26 cellular contexts compared by ENCODE assay signal in the genomic region with DNA sequence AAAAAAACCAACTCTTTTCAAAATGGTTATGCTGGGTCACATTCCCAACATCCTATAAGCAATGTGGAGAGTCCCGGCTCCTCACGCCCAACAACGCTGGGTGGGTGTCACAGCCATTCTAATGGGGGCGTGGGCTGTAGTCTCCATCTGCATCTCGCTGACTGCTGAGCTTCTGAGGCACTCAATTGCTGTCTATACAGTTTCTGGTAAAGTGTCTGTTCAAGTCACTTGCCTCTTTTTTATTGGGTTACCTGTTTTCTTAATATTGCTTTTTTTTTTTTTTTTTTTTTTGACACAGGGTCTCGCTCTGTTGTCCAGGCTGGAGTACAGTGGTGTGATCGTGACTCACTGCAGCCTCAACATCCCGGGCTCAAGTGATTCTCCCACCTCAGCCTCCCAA. TPM values are rescaled to one million over a fixed set of nuclear protein-coding genes. Genes with fewer than 3 reads are reported as not detected.
A peak's percentile ranks its signal among the peaks of the same experiment; 100 is the strongest.
DNase-seq lines count a peak whose midpoint lies in the region; ATAC-seq, FAIRE-seq and TF ChIP-seq lines count a peak whose summit lies in the region.
"Had no signal": no experiment of that assay in that cellular context is flagged by ENCODE, and none has a peak within 500 bp of the region (broad histone marks: within the 10 kb centered on the region; RNA-seq: fewer than 3 reads in every experiment).

No MANE protein-coding gene starts in this region.

- intact Hi-C loops in HepG2 (cut with micrococcal nuclease; ENCODE audit: unreplicated experiment) (no loop called here), lower lobe of right lung (cut with DNase I) (no loop called here)

- H3K9me3 ChIP-seq in BLaER1 (no peaks in the 10 kb centered on the region), Karpas-422 (ENCODE audit: low read length) (no peaks in the 10 kb centered on the region), SU-DHL-6 (ENCODE audit: insufficient read depth, low read length) (no peaks in the 10 kb centered on the region), HepG2 (ENCODE audit: low read length) (no peaks in the 10 kb centered on the region), lower lobe of right lung (no peaks in the 10 kb centered on the region)
- H3K9me3 ChIP-seq: MG63 had no signal

- no peak for TF ChIP-seq EP300 in HepG2 (IDR thresholded peaks at IDR 0.05; ENCODE audit: low read depth in 2 of 2, low read length in 2 of 2)
- TF ChIP-seq EP300 in HepG2 (CRISPR knock-in tag; IDR thresholded peaks at IDR 0.05; ENCODE audit: borderline replicate concordance), result no peak

- H3K4me1 ChIP-seq in BLaER1 (peaks cover 100% of the 10 kb centered on the region), Karpas-422 (ENCODE audit: low read length) (peaks cover 74% of the 10 kb centered on the region), HepG2 (ENCODE audit: insufficient read depth, low read length) (peaks cover 44% of the 10 kb centered on the region), lower lobe of right lung (peaks cover 44% of the 10 kb centered on the region)

- H3K9me2 ChIP-seq in Karpas-422 (replicated peaks; ENCODE audit: insufficient read depth, low read length), result no peaks in the 10 kb centered on the region
- H3K9me2 ChIP-seq in SU-DHL-6 (replicated peaks; ENCODE audit: insufficient read depth, low read length), result no peaks in the 10 kb centered on the region

- H3K27me3 ChIP-seq in BLaER1 (no peaks in the 10 kb centered on the region), Karpas-422 (ENCODE audit: low read length) (no peaks in the 10 kb centered on the region), SU-DHL-6 (ENCODE audit: low read length) (no peaks in the 10 kb centered on the region), HepG2 (ENCODE audit: control insufficient read depth in 1 of 2, insufficient read depth in 2 of 2, low read length in 2 of 2) (no peaks in the 10 kb centered on the region), lower lobe of right lung (ENCODE audit: low read depth) (no peaks in the 10 kb centered on the region)
- H3K27me3 ChIP-seq: MG63 had no signal

- H3K36me3 ChIP-seq in BLaER1, result peaks cover 63% of the 10 kb centered on the region
- H3K36me3 ChIP-seq in Karpas-422 (ENCODE audit: insufficient read depth, low read length), result peaks cover 28% of the 10 kb centered on the region; the same call in 1 of the 2 replicates
- H3K36me3 ChIP-seq in SU-DHL-6 (ENCODE audit: low read length), result 0 out of 2 replicates have a peak, but pooled peaks cover 5% of the 10 kb centered on the region
- peaks cover 11 to 18% of the 10 kb centered on the region in 2 experiments for H3K36me3 ChIP-seq in HepG2 (replicated peaks in 1 of 2; ENCODE audit: control insufficient read depth in 1 of 2, insufficient read depth in 2 of 2, low read length in 2 of 2)
- H3K36me3 ChIP-seq in lower lobe of right lung, result peaks cover 46% of the 10 kb centered on the region

- TF ChIP-seq CTCF in SU-DHL-6 (IDR thresholded peaks at IDR 0.05; ENCODE audit: insufficient read depth, low read length, poor library complexity, severe bottlenecking), result no peak
- no peak for TF ChIP-seq CTCF in HepG2 (CRISPR knock-in tag; IDR thresholded peaks at IDR 0.05)
- no peak for TF ChIP-seq CTCF in lower lobe of right lung (IDR thresholded peaks at IDR 0.05)
- TF ChIP-seq CTCF in coronary artery (IDR thresholded peaks at IDR 0.05), result no peak

- FAIRE-seq in HepG2 (lab: Jason Lieb, UNC), result no peak
- FAIRE-seq: GM18507, HTR-8/SVneo had no signal

- peaks cover 68% of the 10 kb centered on the region for H3F3A ChIP-seq in SU-DHL-6 (ENCODE audit: insufficient read depth)

- WGBS in HepG2 (ENCODE audit: low lambda C conversion rate), result 97% methylated on average over 8 of the region's 8 CpGs

- H3K4me2 ChIP-seq in BLaER1, result peak overlapping the region; percentile 98
- H3K4me2 ChIP-seq in Karpas-422 (ENCODE audit: low read depth, low read length, poor library complexity, severe bottlenecking), result peak overlapping the region; percentile 88
- peak overlapping the region; percentile 83 for H3K4me2 ChIP-seq in SU-DHL-6 (ENCODE audit: low read depth, low read length, poor library complexity, severe bottlenecking)
- H3K4me2 ChIP-seq in HepG2 (ENCODE audit: low read depth, low read length), result no peak overlapping the region

- H3K4me3 ChIP-seq in BLaER1 (no peak overlapping the region), Karpas-422 (ENCODE audit: low read length) (no peak overlapping the region), SU-DHL-6 (ENCODE audit: insufficient read depth, low read length, poor library complexity, severe bottlenecking) (no peak overlapping the region), HepG2 (replicated peaks in 1 of 3; ENCODE audit: insufficient read depth in 1 of 3, low read depth in 2 of 3, low read length in 3 of 3) (no peak overlapping the region), lower lobe of right lung (no peak overlapping the region), coronary artery (no peak overlapping the region)
- H3K4me3 ChIP-seq: GM23248, MG63, SK-N-MC had no signal

- H3K9ac ChIP-seq in BLaER1 (peak overlapping the region; percentile 81; the same call in 1 of the 2 replicates), Karpas-422 (ENCODE audit: low read length) (no peak overlapping the region), SU-DHL-6 (ENCODE audit: low read length) (0 out of 2 replicates have a peak overlapping the region, but pooled peaks have one; percentile 59), HepG2 (ENCODE audit: insufficient read depth, low read depth, low read length) (no peak overlapping the region)
- H3K9ac ChIP-seq: GM23248 had no signal

- CTCF ChIA-PET in HepG2 (lab: Yijun Ruan, JAX; ENCODE audit: low intra/inter-chr PET ratio, low total read pairs), result no interaction called here

- H4K20me1 ChIP-seq in BLaER1 (peaks cover 97% of the 10 kb centered on the region), Karpas-422 (ENCODE audit: insufficient read depth, low read depth, low read length) (no peaks in the 10 kb centered on the region), SU-DHL-6 (ENCODE audit: low read depth, low read length) (no peaks in the 10 kb centered on the region), HepG2 (ENCODE audit: insufficient read depth, low read length) (peaks cover 41% of the 10 kb centered on the region)

- in situ Hi-C loops in HepG2 (cut with HindIII; ENCODE audit: extremely low pct_ligation_motif_present, low pct_unique_long_range_greater_than_20kb), result no loop called here

- TF ChIP-seq RAD21 in HepG2 (CRISPR knock-in tag; IDR thresholded peaks at IDR 0.05), result no peak

- H2AFZ ChIP-seq in Karpas-422 (ENCODE audit: low read length) (no peak overlapping the region), SU-DHL-6 (ENCODE audit: low read depth, low read length, severe bottlenecking) (no peak overlapping the region), HepG2 (ENCODE audit: low read length) (no peak overlapping the region)
- H2AFZ ChIP-seq: GM23248 had no signal

- ATAC-seq in HepG2 (no peak), lower lobe of right lung (no peak)

- H3K27ac ChIP-seq in BLaER1 (peak overlapping the region; percentile 95), Karpas-422 (ENCODE audit: low read length) (peak overlapping the region; percentile 98), SU-DHL-6 (ENCODE audit: low read depth, low read length) (peak overlapping the region; percentile 97), HepG2 (ENCODE audit: extremely low read length, insufficient read depth, low read length) (no peak overlapping the region), lower lobe of right lung (no peak overlapping the region), coronary artery (no peak overlapping the region)
- H3K27ac ChIP-seq: GM23248, SK-N-MC had no signal

- H3K79me2 ChIP-seq in Karpas-422 (ENCODE audit: low read length) (peaks cover 90% of the 10 kb centered on the region), SU-DHL-6 (ENCODE audit: insufficient read depth, low read length) (peaks cover 68% of the 10 kb centered on the region), HepG2 (ENCODE audit: insufficient read depth, low read length) (peaks cover 59% of the 10 kb centered on the region)

- no TSS peak for BruUV-seq in HepG2 (replicated peaks; lab: Mats Ljungman, UMichigan)

- no peak for TF ChIP-seq POLR2A in HepG2 (IDR thresholded peaks at IDR 0.05; ENCODE audit: insufficient read depth in 1 of 2, low read depth in 2 of 2, low read length in 2 of 2)

- DNase-seq in Karpas-422 (no peak), HepG2 (ENCODE audit: low spot score) (no peak), lower lobe of right lung (no peak), SHP77 (lab: John Stamatoyannopoulos, UW) (no peak), coronary artery (ENCODE audit: low spot score) (no peak)
- DNase-seq: AML-193; Calu3; DND-41; GM23248; H9; HFFc6; KBM-7; MG63; NCI-H2029; NCI-H446; NCI-H524 treated with DMSO at 0.1 percent for 48 hours; NCI-H82; NK-92 treated with Interleukin-12 subunit alpha and Interleukin-12 subunit beta, amount 100 ng/mL, for 24 hours; RPMI8226; SIG-M5; SW 1271 had no signal

- POLR2A ChIA-PET in HepG2 (lab: Yijun Ruan, JAX), result no interaction called here

RNA-seq across cellular contexts. Expression of a gene that starts 54.8 kb away (rescaled TPM):
- total RNA-seq in Karpas-422 (2014; rRNA removed; shearing (Covaris generic); ENCODE audit: low replicate concordance), result 65.7 and 93.7 TPM in 2 replicates
- total RNA-seq in HepG2 (2016; rRNA removed; fragmentation: Illumina TruSeq; extraction: Trizol) (66.2 and 76.7 TPM in 2 replicates), lower lobe of right lung (341 TPM)
- total RNA-seq in HepG2 (2016; cell fraction: cytosol; rRNA removed; fragmentation: Illumina TruSeq; extraction: Trizol; ENCODE audit: low read depth), result 98.5 and 108 TPM in 2 replicates
- 68.2 and 68.8 TPM in 2 replicates for total RNA-seq in HepG2 (2016; cell fraction: insoluble cytoplasmic fraction; rRNA removed; fragmentation: Illumina TruSeq; extraction: Trizol)
- total RNA-seq in HepG2 (2016; cell fraction: membrane; rRNA removed; fragmentation: Illumina TruSeq; extraction: Trizol), result 163 and 168 TPM in 2 replicates
- total RNA-seq in HepG2 (2016; cell fraction: nucleus; rRNA removed; fragmentation: Illumina TruSeq; extraction: Trizol), result 45.2 and 49.3 TPM in 2 replicates
- 327 and 345 TPM in 2 replicates for polyA plus RNA-seq in HepG2 (2011; rRNA removed)
- polyA plus RNA-seq in HepG2 (2011; cell fraction: cytosol; rRNA removed), result 278 and 286 TPM in 2 replicates
- 169 and 179 TPM in 2 replicates for polyA plus RNA-seq in HepG2 (2011; cell fraction: nucleus; rRNA removed)
- polyA plus RNA-seq in HepG2 (2012), result 196 and 197 TPM in 2 replicates
- 302 and 370 TPM in 2 replicates for polyA plus RNA-seq in HepG2 (2016; cell fraction: cytosol; fragmentation: Illumina TruSeq; extraction: Trizol; ENCODE audit: low read depth)
- 201 and 257 TPM in 2 replicates for polyA plus RNA-seq in HepG2 (2016; cell fraction: insoluble cytoplasmic fraction; fragmentation: Illumina TruSeq; extraction: Trizol; ENCODE audit: low read depth)
- 387 and 445 TPM in 2 replicates for polyA plus RNA-seq in HepG2 (2016; cell fraction: membrane; fragmentation: Illumina TruSeq; extraction: Trizol; ENCODE audit: low read depth)
- 156 and 160 TPM in 2 replicates for polyA plus RNA-seq in HepG2 (2016; cell fraction: nucleus; fragmentation: Illumina TruSeq; extraction: Trizol; ENCODE audit: insufficient read depth, low read depth)
- 349 and 450 TPM in 2 replicates for polyA minus RNA-seq in HepG2 (2011; rRNA and poly(A)+ RNA removed; ENCODE audit: low replicate concordance)
- polyA minus RNA-seq in HepG2 (2011; cell fraction: cytosol; rRNA and poly(A)+ RNA removed), result 168 and 187 TPM in 2 replicates
- polyA minus RNA-seq in HepG2 (2011; cell fraction: nucleus; rRNA and poly(A)+ RNA removed), result 63.1 and 70.6 TPM in 2 replicates

RNA-seq across cellular contexts. Expression of a gene that starts 57.8 kb away (rescaled TPM):
- 44.3 and 80.3 TPM in 2 replicates for total RNA-seq in Karpas-422 (2014; rRNA removed; shearing (Covaris generic); ENCODE audit: low replicate concordance)
- 47.6 and 60.1 TPM in 2 replicates for total RNA-seq in HepG2 (2016; rRNA removed; fragmentation: Illumina TruSeq; extraction: Trizol)
- total RNA-seq in HepG2 (2016; cell fraction: cytosol; rRNA removed; fragmentation: Illumina TruSeq; extraction: Trizol; ENCODE audit: low read depth), result 29.8 and 30.8 TPM in 2 replicates
- total RNA-seq in HepG2 (2016; cell fraction: insoluble cytoplasmic fraction; rRNA removed; fragmentation: Illumina TruSeq; extraction: Trizol), result 38.7 and 62.4 TPM in 2 replicates
- total RNA-seq in HepG2 (2016; cell fraction: membrane; rRNA removed; fragmentation: Illumina TruSeq; extraction: Trizol), result 61.8 and 69.8 TPM in 2 replicates
- 56.0 and 58.2 TPM in 2 replicates for total RNA-seq in HepG2 (2016; cell fraction: nucleus; rRNA removed; fragmentation: Illumina TruSeq; extraction: Trizol)
- 56.6 and 74.9 TPM in 2 replicates for polyA plus RNA-seq in HepG2 (2011; rRNA removed)
- polyA plus RNA-seq in HepG2 (2011; cell fraction: cytosol; rRNA removed), result 44.7 and 49.3 TPM in 2 replicates
- 195 and 220 TPM in 2 replicates for polyA plus RNA-seq in HepG2 (2011; cell fraction: nucleus; rRNA removed)
- polyA plus RNA-seq in HepG2 (2012), result 34.7 and 51.8 TPM in 2 replicates
- polyA plus RNA-seq in HepG2 (2016; cell fraction: cytosol; fragmentation: Illumina TruSeq; extraction: Trizol; ENCODE audit: low read depth), result 30.4 and 32.6 TPM in 2 replicates
- polyA plus RNA-seq in HepG2 (2016; cell fraction: insoluble cytoplasmic fraction; fragmentation: Illumina TruSeq; extraction: Trizol; ENCODE audit: low read depth), result 44.6 and 56.1 TPM in 2 replicates
- 62.4 and 63.0 TPM in 2 replicates for polyA plus RNA-seq in HepG2 (2016; cell fraction: membrane; fragmentation: Illumina TruSeq; extraction: Trizol; ENCODE audit: low read depth)
- 149 and 161 TPM in 2 replicates for polyA plus RNA-seq in HepG2 (2016; cell fraction: nucleus; fragmentation: Illumina TruSeq; extraction: Trizol; ENCODE audit: insufficient read depth, low read depth)
- 59.5 and 61.8 TPM in 2 replicates for polyA minus RNA-seq in HepG2 (2011; rRNA and poly(A)+ RNA removed; ENCODE audit: low replicate concordance)
- polyA minus RNA-seq in HepG2 (2011; cell fraction: cytosol; rRNA and poly(A)+ RNA removed), result 27.9 and 28.0 TPM in 2 replicates
- 37.6 and 42.4 TPM in 2 replicates for polyA minus RNA-seq in HepG2 (2011; cell fraction: nucleus; rRNA and poly(A)+ RNA removed)
- total RNA-seq in lower lobe of right lung, result 133 TPM

Comparison
In these comparisons a context has a peak if more than half of its experiments do, and no peak if none do; other contexts are left out.
1. H3K27ac ChIP-seq: peak in BLaER1 (single experiment), Karpas-422 (single experiment) and SU-DHL-6 (single experiment); none in HepG2 (single experiment), lower lobe of right lung (single experiment) and coronary artery (0 of 2).
2. H3K9ac ChIP-seq: peak in BLaER1 (single experiment) and SU-DHL-6 (single experiment); none in Karpas-422 (single experiment) and HepG2 (single experiment).